Comparison of ENCODE assay signal across 8 cellular contexts in genomic region chr11:131408011-131408640, GRCh38. TPM values are rescaled to one million over a fixed set of nuclear protein-coding genes. Genes with fewer than 3 reads are reported as not detected.
DNase-seq lines count a peak whose midpoint lies in the region; ATAC-seq and TF ChIP-seq lines count a peak whose summit lies in the region.

No MANE protein-coding gene starts in this region.

- no peaks in the 10 kb centered on the region for H4K20me1 ChIP-seq in HCT116 (ENCODE audit: insufficient read depth)

- intact Hi-C loops in HCT116 (cut with micrococcal nuclease): loop anchor here (5.0 kb wide), 1 partner anchor 104 kb away; no protein-coding TSS in a partner anchor
- intact Hi-C loops in left cardiac atrium (cut with DNase I): loop anchor here (5.0 to 10.0 kb wide), 2 partner anchors 94 to 267 kb away; no protein-coding TSS in a partner anchor
- intact Hi-C loops in activated T-helper 1 cell treated with anti-CD3 and anti-CD28 coated beads, Interleukin-12 subunit alpha, Interleukin-12 subunit beta, Interleukin-2, Interleukin-4 antibody, amounts not matched to agents 30 ng/mL and 10 ng/mL and 1 ng/mL, durations not matched to agents 14 hours and 24 hours and 36 hours (cut with micrococcal nuclease): no loop called here

- TF ChIP-seq RAD21 in HCT116 (IDR thresholded peaks at IDR 0.05; ENCODE audit: low read depth): peak; percentile 14; the same call in 1 of the 2 replicates

- ATAC-seq in HCT116 (no peak), RWPE2 (ENCODE audit: low read depth) (peak; percentile 80), left cardiac atrium (peak; percentile 61 to 90), GM19324 (IDR thresholded peaks at IDR 0.05; ENCODE audit: low FRiP score, unreplicated experiment) (no peak)
- no peak for ATAC-seq in activated naive CD4-positive, alpha-beta T cell treated with anti-CD3 and anti-CD28 coated beads, Interleukin-2, amount 50 U/mL, for 72 hours

- CTCF ChIA-PET in HCT116 (lab: Charles Lee): no interaction called here

- peak; percentile 75 for DNase-seq in D341Med (ENCODE audit: low spot score)
- DNase-seq in HCT116 (ENCODE audit: low read depth, low spot score): no peak
- DNase-seq in RWPE2 (ENCODE audit: low spot score): no peak
- DNase-seq in left cardiac atrium: no peak
- DNase-seq in stimulated activated CD4-positive, alpha-beta T cell treated with anti-CD3 and anti-CD28 coated beads, Interleukin-2, amount 100 ng/mL, for 24 hours: no peak
- no peak for DNase-seq in activated T-helper 1 cell treated with anti-CD3 and anti-CD28 coated beads, Interleukin-12 subunit alpha, Interleukin-12 subunit beta, Interleukin-2, Interleukin-4 antibody, amounts not matched to agents 30 ng/mL and 10 ng/mL and 1 ng/mL, durations not matched to agents 14 hours and 24 hours and 36 hours (ENCODE audit: low spot score)
- DNase-seq in activated naive CD4-positive, alpha-beta T cell treated with anti-CD3 and anti-CD28 coated beads, Interleukin-2, amount 50 U/mL, for 72 hours (ENCODE audit: low spot score in 2 of 2): no peak

- no peak for TF ChIP-seq POLR2A in HCT116 (IDR thresholded peaks at IDR 0.05; ENCODE audit: borderline replicate concordance, extremely low read depth, insufficient read depth, insufficient read length)

- no peaks in the 10 kb centered on the region for H3K9me3 Mint-ChIP-seq in activated T-helper 1 cell treated with anti-CD3 and anti-CD28 coated beads, Interleukin-12 subunit alpha, Interleukin-12 subunit beta, Interleukin-2, Interleukin-4 antibody, amounts not matched to agents 30 ng/mL and 10 ng/mL and 1 ng/mL, durations not matched to agents 14 hours and 24 hours and 36 hours
- H3K9me3 Mint-ChIP-seq in activated naive CD4-positive, alpha-beta T cell treated with anti-CD3 and anti-CD28 coated beads, Interleukin-2, amount 50 U/mL, for 72 hours: no peaks in the 10 kb centered on the region

- H3K27me3 Mint-ChIP-seq in activated T-helper 1 cell treated with anti-CD3 and anti-CD28 coated beads, Interleukin-12 subunit alpha, Interleukin-12 subunit beta, Interleukin-2, Interleukin-4 antibody, amounts not matched to agents 30 ng/mL and 10 ng/mL and 1 ng/mL, durations not matched to agents 14 hours and 24 hours and 36 hours (ENCODE audit: insufficient read depth): no peaks in the 10 kb centered on the region

- no TSS peak for BruUV-seq in HCT116 (replicated peaks; lab: Mats Ljungman, UMichigan)

- no peaks in the 10 kb centered on the region for H3K79me2 ChIP-seq in HCT116 (ENCODE audit: insufficient read depth, low read length)

- POLR2A ChIA-PET in HCT116 (lab: Charles Lee): no interaction called here

- H3K27ac Mint-ChIP-seq in activated T-helper 1 cell treated with anti-CD3 and anti-CD28 coated beads, Interleukin-12 subunit alpha, Interleukin-12 subunit beta, Interleukin-2, Interleukin-4 antibody, amounts not matched to agents 30 ng/mL and 10 ng/mL and 1 ng/mL, durations not matched to agents 14 hours and 24 hours and 36 hours: no peak overlapping the region
- no peak overlapping the region for H3K27ac Mint-ChIP-seq in activated naive CD4-positive, alpha-beta T cell treated with anti-CD3 and anti-CD28 coated beads, Interleukin-2, amount 50 U/mL, for 72 hours

- no peak overlapping the region for H3K27ac ChIP-seq in HCT116 (ENCODE audit: low read depth, low read length)
- H3K27ac ChIP-seq in RWPE2 (ENCODE audit: poor library complexity, severe bottlenecking): no peak overlapping the region

- H3K9me3 ChIP-seq in HCT116 (ENCODE audit: control insufficient read depth in 1 of 2, insufficient read depth in 1 of 2, low read depth in 1 of 2, low read length in 2 of 2) (peaks cover 3% of the 10 kb centered on the region in 2 experiments; a peak in 2 of 4 replicates), RWPE2 (ENCODE audit: severe bottlenecking) (no peaks in the 10 kb centered on the region)

- H3K4me2 ChIP-seq in HCT116 (ENCODE audit: low read length): no peak overlapping the region

- no peaks in the 10 kb centered on the region for H3K4me1 Mint-ChIP-seq in activated T-helper 1 cell treated with anti-CD3 and anti-CD28 coated beads, Interleukin-12 subunit alpha, Interleukin-12 subunit beta, Interleukin-2, Interleukin-4 antibody, amounts not matched to agents 30 ng/mL and 10 ng/mL and 1 ng/mL, durations not matched to agents 14 hours and 24 hours and 36 hours (ENCODE audit: low read depth)

- no peaks in the 10 kb centered on the region for H3K36me3 Mint-ChIP-seq in activated T-helper 1 cell treated with anti-CD3 and anti-CD28 coated beads, Interleukin-12 subunit alpha, Interleukin-12 subunit beta, Interleukin-2, Interleukin-4 antibody, amounts not matched to agents 30 ng/mL and 10 ng/mL and 1 ng/mL, durations not matched to agents 14 hours and 24 hours and 36 hours (ENCODE audit: low read depth)
- H3K36me3 Mint-ChIP-seq in activated naive CD4-positive, alpha-beta T cell treated with anti-CD3 and anti-CD28 coated beads, Interleukin-2, amount 50 U/mL, for 72 hours: no peaks in the 10 kb centered on the region

- H3K27me3 ChIP-seq in HCT116 (ENCODE audit: insufficient read depth, low read length) (no peaks in the 10 kb centered on the region), RWPE2 (ENCODE audit: insufficient read depth, poor library complexity, severe bottlenecking) (peaks cover 16% of the 10 kb centered on the region)

- RAD21 ChIA-PET in HCT116 (lab: Charles Lee; ENCODE audit: low non-redundant PET in 1 of 2, low total read pairs in 2 of 2, uncharacterized antibody in 2 of 2, unreplicated experiment in 2 of 2): no interaction called here

- no peak overlapping the region for H3K4me3 Mint-ChIP-seq in activated T-helper 1 cell treated with anti-CD3 and anti-CD28 coated beads, Interleukin-12 subunit alpha, Interleukin-12 subunit beta, Interleukin-2, Interleukin-4 antibody, amounts not matched to agents 30 ng/mL and 10 ng/mL and 1 ng/mL, durations not matched to agents 14 hours and 24 hours and 36 hours

- TF ChIP-seq CTCF in HCT116 (IDR thresholded peaks at IDR 0.05 in 2 of 3, conservative IDR thresholded peaks at IDR 0.05 in 1 of 3; ENCODE audit: borderline replicate concordance in 1 of 3, insufficient read depth in 1 of 3, low read depth in 2 of 3, low read length in 2 of 3): peak in 2 of 3 experiments; percentile 32 to 38; a peak in 4 of 6 replicates
- TF ChIP-seq CTCF in RWPE2 (IDR thresholded peaks at IDR 0.05; ENCODE audit: poor library complexity, severe bottlenecking): peak; percentile 80

- H3K4me1 ChIP-seq in HCT116 (ENCODE audit: control insufficient read depth in 1 of 2, insufficient read depth in 2 of 2, low read length in 2 of 2) (no peaks in the 10 kb centered on the region), RWPE2 (ENCODE audit: insufficient read depth, poor library complexity, severe bottlenecking) (no peaks in the 10 kb centered on the region)

- H3K36me3 ChIP-seq in HCT116 (ENCODE audit: control insufficient read depth in 1 of 2, insufficient read depth in 2 of 2, low read length in 2 of 2) (no peaks in the 10 kb centered on the region), RWPE2 (ENCODE audit: low read depth) (no peaks in the 10 kb centered on the region)

- H3K9ac ChIP-seq in HCT116 (ENCODE audit: low read length): no peak overlapping the region

- H3K4me3 ChIP-seq in HCT116 (replicated peaks in 1 of 2; ENCODE audit: low read depth in 1 of 2, low read length in 2 of 2): no peak overlapping the region
- no peak overlapping the region for H3K4me3 ChIP-seq in RWPE2 (ENCODE audit: severe bottlenecking)

- no peaks in the 10 kb centered on the region for H3K9me2 ChIP-seq in HCT116 (ENCODE audit: insufficient read depth)

- no peak overlapping the region for H2AFZ ChIP-seq in HCT116 (ENCODE audit: low read depth, low read length, poor library complexity, severe bottlenecking)

TF ChIP-seq in HCT116, 20 proteins besides CTCF, POLR2A, EP300 and RAD21:
- TF ChIP-seq MAX (IDR thresholded peaks at IDR 0.05) (no peak), EGR1 (IDR thresholded peaks at IDR 0.05; ENCODE audit: low read depth) (no peak), TCF7L2 (IDR thresholded peaks at IDR 0.05; ENCODE audit: borderline replicate concordance, extremely low read depth, insufficient read depth, insufficient read length) (no peak), EZH2phosphoT487 (IDR thresholded peaks at IDR 0.05; ENCODE audit: borderline replicate concordance) (no peak)

RNA-seq across cellular contexts. Expression of gene NTM, which starts 37.7 kb away (rescaled TPM):
- total RNA-seq in HCT116 (2021; ENCODE audit: unreplicated experiment) (not detected), left cardiac atrium (10 to 100 TPM; 21.5 to 37.4 TPM)
- polyA plus RNA-seq in HCT116 (2012): not detected in 2 replicates
- total RNA-seq in activated T-helper 1 cell treated with anti-CD3 and anti-CD28 coated beads, Interleukin-12 subunit alpha, Interleukin-12 subunit beta, Interleukin-2, Interleukin-4 antibody, amounts not matched to agents 30 ng/mL and 10 ng/mL and 1 ng/mL, durations not matched to agents 14 hours and 24 hours and 36 hours: not detected in 2 replicates
- total RNA-seq in activated naive CD4-positive, alpha-beta T cell treated with anti-CD3 and anti-CD28 coated beads, Interleukin-2, amount 50 U/mL, for 72 hours: not detected

Comparison
In these comparisons a context has a peak if more than half of its experiments do, and no peak if none do; other contexts are left out.
1. ATAC-seq: peak in RWPE2 (single experiment) and left cardiac atrium (2 of 2); none in HCT116 (single experiment), activated naive CD4-positive, alpha-beta T cell treated with anti-CD3 and anti-CD28 coated beads, Interleukin-2, amount 50 U/mL, for 72 hours (0 of 2) and GM19324 (single experiment).
2. RNA of gene NTM, which starts 37.7 kb away (total RNA-seq): 21.5 to 37.4 TPM in left cardiac atrium; not detected in HCT116 (single experiment), not detected in activated T-helper 1 cell treated with anti-CD3 and anti-CD28 coated beads, Interleukin-12 subunit alpha, Interleukin-12 subunit beta, Interleukin-2, Interleukin-4 antibody, amounts not matched to agents 30 ng/mL and 10 ng/mL and 1 ng/mL, durations not matched to agents 14 hours and 24 hours and 36 hours and not detected in activated naive CD4-positive, alpha-beta T cell treated with anti-CD3 and anti-CD28 coated beads, Interleukin-2, amount 50 U/mL, for 72 hours; every median in the first group is over 10 times any median in the second.